1 cellular context compared by ENCODE assay signal in the genomic region with DNA sequence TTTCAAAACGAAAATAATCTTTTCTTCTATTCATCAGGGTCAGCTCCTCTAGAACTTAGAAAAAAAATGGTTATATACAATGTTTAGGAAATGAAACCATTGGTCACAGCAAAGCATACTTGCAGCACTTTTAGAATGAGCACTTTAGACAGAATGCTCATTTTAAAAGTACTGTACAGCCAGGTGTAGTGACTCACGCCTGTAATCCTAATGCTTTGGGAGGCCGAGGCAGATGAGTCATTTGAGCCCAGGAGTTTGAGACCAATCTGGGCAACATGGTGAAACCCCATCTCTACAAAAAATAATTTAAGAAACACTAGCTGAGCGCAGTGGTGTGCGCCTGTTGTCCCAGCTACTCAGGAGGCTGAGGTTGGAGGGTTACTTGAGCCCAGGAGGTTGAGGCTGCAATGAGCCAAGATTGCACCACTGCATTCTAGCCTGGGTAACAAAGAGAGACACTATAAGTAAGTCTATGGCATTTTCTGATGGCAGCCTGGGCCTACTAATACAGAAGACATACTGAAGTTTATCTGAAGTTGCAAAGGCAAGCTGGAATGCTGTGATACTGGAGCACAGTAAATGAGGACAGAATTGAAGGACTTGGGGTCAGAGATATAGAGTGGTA.
A peak's percentile ranks its signal among the peaks of the same experiment; 100 is the strongest.
TF ChIP-seq lines count a peak whose summit lies in the region.

No MANE protein-coding gene starts in this region.

TF ChIP-seq in K562, 482 proteins besides CTCF, POLR2A, EP300 and RAD21 (continued from another document):
- TF ChIP-seq, protein P1, sequence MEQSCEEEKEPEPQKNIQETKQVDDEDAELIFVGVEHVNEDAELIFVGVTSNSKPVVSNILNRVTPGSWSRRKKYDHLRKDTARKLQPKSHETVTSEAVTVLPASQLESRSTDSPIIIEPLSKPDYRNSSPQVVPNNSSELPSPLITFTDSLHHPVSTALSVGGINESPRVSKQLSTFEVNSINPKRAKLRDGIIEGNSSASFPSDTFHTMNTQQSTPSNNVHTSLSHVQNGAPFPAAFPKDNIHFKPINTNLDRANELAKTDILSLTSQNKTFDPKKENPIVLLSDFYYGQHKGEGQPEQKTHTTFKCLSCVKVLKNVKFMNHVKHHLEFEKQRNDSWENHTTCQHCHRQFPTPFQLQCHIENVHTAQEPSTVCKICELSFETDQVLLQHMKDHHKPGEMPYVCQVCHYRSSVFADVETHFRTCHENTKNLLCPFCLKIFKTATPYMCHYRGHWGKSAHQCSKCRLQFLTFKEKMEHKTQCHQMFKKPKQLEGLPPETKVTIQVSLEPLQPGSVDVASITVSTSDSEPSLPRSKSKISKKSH (CRISPR knock-in tag; IDR thresholded peaks at IDR 0.05): no peak
- TF ChIP-seq MCM2 (IDR thresholded peaks at IDR 0.05; ENCODE audit: low read depth) (no peak), ZNF212 (CRISPR knock-in tag; IDR thresholded peaks at IDR 0.05) (no peak), CAMTA2 (CRISPR knock-in tag; conservative IDR thresholded peaks at IDR 0.05) (no peak), ZFX (CRISPR knock-in tag; IDR thresholded peaks at IDR 0.05) (no peak), GTF2E2 (tag; IDR thresholded peaks at IDR 0.05) (no peak), ZBTB8A (IDR thresholded peaks at IDR 0.05; ENCODE audit: partially characterized antibody) (no peak), TAL1 (IDR thresholded peaks at IDR 0.05) (0 out of 2 replicates have a peak, but pooled peaks have one; percentile 5), RCOR1 (IDR thresholded peaks at IDR 0.05; ENCODE audit: borderline replicate concordance in 1 of 2, low read depth in 2 of 2, low read length in 2 of 2) (no peak), TCF3 (CRISPR knock-in tag; IDR thresholded peaks at IDR 0.05) (peak; percentile 42; the same call in 1 of the 2 replicates), CBFA2T3 (IDR thresholded peaks at IDR 0.05) (peak; percentile 63), ZNF174 (CRISPR knock-in tag; IDR thresholded peaks at IDR 0.05) (no peak), SMARCE1 (IDR thresholded peaks at IDR 0.05) (peak; percentile 71), ARID1B (IDR thresholded peaks at IDR 0.05) (peak; percentile 37; the same call in 1 of the 2 replicates), ZNF253 (CRISPR knock-in tag; conservative IDR thresholded peaks at IDR 0.05) (no peak), ZNF696 (CRISPR knock-in tag; conservative IDR thresholded peaks at IDR 0.05) (no peak), PURB (CRISPR knock-in tag; IDR thresholded peaks at IDR 0.05; ENCODE audit: low read depth) (no peak), FOXA1 (IDR thresholded peaks at IDR 0.05; ENCODE audit: borderline replicate concordance) (no peak), KDM4B (IDR thresholded peaks at IDR 0.05; ENCODE audit: borderline replicate concordance in 2 of 2, low read depth in 1 of 2) (no peak), FOS (IDR thresholded peaks at IDR 0.05; ENCODE audit: extremely low read depth, insufficient read length) (peak; percentile 10), CBX1 (IDR thresholded peaks at IDR 0.05; ENCODE audit: low read depth) (no peak), CBX2 (IDR thresholded peaks at IDR 0.05; ENCODE audit: insufficient read depth, low read length, poor library complexity, severe bottlenecking) (no peak), ZNF224 (CRISPR knock-in tag; IDR thresholded peaks at IDR 0.05) (no peak), JUND (IDR thresholded peaks at IDR 0.05; ENCODE audit: borderline replicate concordance, low read depth, low read length) (peak; percentile 81; the same call in 1 of the 2 replicates), JUND (tag; IDR thresholded peaks at IDR 0.05; ENCODE audit: borderline replicate concordance, low read depth, low read length) (peak; percentile 63; the same call in 1 of the 3 replicates), MEIS2 (IDR thresholded peaks at IDR 0.05; ENCODE audit: partially characterized antibody) (no peak), PTRF (tag; IDR thresholded peaks at IDR 0.05) (no peak)
- TF ChIP-seq, protein P2, sequence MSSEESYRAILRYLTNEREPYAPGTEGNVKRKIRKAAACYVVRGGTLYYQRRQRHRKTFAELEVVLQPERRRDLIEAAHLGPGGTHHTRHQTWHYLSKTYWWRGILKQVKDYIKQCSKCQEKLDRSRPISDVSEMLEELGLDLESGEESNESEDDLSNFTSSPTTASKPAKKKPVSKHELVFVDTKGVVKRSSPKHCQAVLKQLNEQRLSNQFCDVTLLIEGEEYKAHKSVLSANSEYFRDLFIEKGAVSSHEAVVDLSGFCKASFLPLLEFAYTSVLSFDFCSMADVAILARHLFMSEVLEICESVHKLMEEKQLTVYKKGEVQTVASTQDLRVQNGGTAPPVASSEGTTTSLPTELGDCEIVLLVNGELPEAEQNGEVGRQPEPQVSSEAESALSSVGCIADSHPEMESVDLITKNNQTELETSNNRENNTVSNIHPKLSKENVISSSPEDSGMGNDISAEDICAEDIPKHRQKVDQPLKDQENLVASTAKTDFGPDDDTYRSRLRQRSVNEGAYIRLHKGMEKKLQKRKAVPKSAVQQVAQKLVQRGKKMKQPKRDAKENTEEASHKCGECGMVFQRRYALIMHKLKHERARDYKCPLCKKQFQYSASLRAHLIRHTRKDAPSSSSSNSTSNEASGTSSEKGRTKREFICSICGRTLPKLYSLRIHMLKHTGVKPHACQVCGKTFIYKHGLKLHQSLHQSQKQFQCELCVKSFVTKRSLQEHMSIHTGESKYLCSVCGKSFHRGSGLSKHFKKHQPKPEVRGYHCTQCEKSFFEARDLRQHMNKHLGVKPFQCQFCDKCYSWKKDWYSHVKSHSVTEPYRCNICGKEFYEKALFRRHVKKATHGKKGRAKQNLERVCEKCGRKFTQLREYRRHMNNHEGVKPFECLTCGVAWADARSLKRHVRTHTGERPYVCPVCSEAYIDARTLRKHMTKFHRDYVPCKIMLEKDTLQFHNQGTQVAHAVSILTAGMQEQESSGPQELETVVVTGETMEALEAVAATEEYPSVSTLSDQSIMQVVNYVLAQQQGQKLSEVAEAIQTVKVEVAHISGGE (CRISPR knock-in tag; IDR thresholded peaks at IDR 0.05): no peak
- TF ChIP-seq, protein P3, sequence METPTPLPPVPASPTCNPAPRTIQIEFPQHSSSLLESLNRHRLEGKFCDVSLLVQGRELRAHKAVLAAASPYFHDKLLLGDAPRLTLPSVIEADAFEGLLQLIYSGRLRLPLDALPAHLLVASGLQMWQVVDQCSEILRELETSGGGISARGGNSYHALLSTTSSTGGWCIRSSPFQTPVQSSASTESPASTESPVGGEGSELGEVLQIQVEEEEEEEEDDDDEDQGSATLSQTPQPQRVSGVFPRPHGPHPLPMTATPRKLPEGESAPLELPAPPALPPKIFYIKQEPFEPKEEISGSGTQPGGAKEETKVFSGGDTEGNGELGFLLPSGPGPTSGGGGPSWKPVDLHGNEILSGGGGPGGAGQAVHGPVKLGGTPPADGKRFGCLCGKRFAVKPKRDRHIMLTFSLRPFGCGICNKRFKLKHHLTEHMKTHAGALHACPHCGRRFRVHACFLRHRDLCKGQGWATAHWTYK (CRISPR knock-in tag; IDR thresholded peaks at IDR 0.05): no peak
- TF ChIP-seq, protein P4, sequence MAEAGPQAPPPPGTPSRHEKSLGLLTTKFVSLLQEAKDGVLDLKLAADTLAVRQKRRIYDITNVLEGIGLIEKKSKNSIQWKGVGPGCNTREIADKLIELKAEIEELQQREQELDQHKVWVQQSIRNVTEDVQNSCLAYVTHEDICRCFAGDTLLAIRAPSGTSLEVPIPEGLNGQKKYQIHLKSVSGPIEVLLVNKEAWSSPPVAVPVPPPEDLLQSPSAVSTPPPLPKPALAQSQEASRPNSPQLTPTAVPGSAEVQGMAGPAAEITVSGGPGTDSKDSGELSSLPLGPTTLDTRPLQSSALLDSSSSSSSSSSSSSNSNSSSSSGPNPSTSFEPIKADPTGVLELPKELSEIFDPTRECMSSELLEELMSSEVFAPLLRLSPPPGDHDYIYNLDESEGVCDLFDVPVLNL (CRISPR knock-in tag; IDR thresholded peaks at IDR 0.05; ENCODE audit: low read depth): no peak
- TF ChIP-seq, protein P5, sequence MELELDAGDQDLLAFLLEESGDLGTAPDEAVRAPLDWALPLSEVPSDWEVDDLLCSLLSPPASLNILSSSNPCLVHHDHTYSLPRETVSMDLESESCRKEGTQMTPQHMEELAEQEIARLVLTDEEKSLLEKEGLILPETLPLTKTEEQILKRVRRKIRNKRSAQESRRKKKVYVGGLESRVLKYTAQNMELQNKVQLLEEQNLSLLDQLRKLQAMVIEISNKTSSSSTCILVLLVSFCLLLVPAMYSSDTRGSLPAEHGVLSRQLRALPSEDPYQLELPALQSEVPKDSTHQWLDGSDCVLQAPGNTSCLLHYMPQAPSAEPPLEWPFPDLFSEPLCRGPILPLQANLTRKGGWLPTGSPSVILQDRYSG (tag; conservative IDR thresholded peaks at IDR 0.05; ENCODE audit: low read depth): no peak
- TF ChIP-seq, protein P6, sequence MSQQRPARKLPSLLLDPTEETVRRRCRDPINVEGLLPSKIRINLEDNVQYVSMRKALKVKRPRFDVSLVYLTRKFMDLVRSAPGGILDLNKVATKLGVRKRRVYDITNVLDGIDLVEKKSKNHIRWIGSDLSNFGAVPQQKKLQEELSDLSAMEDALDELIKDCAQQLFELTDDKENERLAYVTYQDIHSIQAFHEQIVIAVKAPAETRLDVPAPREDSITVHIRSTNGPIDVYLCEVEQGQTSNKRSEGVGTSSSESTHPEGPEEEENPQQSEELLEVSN (IDR thresholded peaks at IDR 0.05; ENCODE audit: borderline replicate concordance in 1 of 2, extremely low read depth in 1 of 2, insufficient read depth in 1 of 2, insufficient read length in 1 of 2, low read depth in 1 of 2, low read length in 1 of 2, poor library complexity in 1 of 2, severe bottlenecking in 1 of 2): no peak
- TF ChIP-seq, protein P7, sequence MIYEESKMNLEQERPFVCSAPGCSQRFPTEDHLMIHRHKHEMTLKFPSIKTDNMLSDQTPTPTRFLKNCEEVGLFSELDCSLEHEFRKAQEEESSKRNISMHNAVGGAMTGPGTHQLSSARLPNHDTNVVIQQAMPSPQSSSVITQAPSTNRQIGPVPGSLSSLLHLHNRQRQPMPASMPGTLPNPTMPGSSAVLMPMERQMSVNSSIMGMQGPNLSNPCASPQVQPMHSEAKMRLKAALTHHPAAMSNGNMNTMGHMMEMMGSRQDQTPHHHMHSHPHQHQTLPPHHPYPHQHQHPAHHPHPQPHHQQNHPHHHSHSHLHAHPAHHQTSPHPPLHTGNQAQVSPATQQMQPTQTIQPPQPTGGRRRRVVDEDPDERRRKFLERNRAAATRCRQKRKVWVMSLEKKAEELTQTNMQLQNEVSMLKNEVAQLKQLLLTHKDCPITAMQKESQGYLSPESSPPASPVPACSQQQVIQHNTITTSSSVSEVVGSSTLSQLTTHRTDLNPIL (CRISPR knock-in tag; IDR thresholded peaks at IDR 0.05): no peak
- TF ChIP-seq, protein P8, sequence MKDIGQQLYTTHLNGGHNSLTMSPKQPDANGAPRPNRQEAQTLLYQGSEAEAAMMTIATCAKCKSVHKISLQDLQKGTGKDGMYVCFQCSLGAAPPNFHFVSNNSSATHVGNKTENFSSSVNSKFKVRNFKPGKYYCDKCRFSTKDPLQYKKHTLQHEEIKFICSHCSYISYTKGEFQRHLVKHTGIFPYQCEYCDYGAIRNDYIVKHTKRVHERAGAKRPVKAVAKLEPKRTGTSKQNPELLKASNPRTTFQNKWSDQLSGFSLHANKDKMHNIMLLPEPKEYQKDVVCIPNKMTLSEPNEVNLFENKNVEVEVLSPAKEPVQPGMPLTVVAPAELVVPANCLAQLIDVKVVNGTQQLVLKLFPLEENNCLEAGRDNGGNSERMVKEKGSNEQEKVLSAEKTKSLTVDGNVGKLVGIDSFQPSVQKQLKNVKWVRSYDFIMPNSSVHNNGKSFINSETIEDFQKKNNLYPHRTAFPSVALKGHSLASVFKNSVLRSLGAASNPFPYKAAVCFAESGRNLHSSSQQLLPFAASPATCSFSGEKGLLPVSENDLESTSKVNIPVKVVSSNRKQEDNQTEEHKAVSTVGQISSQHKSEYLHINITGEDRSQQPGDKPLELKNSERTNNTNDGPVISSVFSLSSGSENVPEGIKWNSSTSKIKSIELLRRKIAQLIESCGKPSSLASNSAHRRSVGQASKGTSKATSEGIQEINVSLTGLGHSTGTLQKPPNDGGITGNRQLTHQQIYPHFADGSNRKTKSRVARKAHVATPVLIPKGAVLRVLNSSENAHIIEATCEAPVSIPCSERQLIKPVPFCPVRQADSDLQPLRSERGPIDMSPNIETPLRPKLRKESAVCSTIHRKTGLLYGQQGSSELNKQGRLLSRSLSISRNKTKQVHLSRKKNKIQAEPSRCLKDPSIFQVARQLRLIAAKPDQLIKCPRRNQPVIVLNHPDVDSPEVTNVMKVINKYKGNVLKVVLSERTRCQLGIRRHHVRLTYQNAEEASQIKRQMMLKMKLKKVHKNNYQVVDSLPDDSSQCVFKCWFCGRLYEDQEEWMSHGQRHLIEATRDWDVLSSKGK (CRISPR knock-in tag; IDR thresholded peaks at IDR 0.05): no peak
